In genomic region chr1:199113265-199113869, GRCh38 we compare ENCODE assay signal across 8 cellular contexts.
A peak's percentile ranks its signal among the peaks of the same experiment; 100 is the strongest.
DNase-seq lines count a peak whose midpoint lies in the region; ATAC-seq and TF ChIP-seq lines count a peak whose summit lies in the region.

No MANE protein-coding gene starts in this region.

- H3K27me3 Mint-ChIP-seq in activated CD4-positive, alpha-beta T cell treated with anti-CD3 and anti-CD28 coated beads, Interleukin-2, amount 10 ng/mL, durations not matched to agents 24 days and 14 days: no peaks in the 10 kb centered on the region
- no peaks in the 10 kb centered on the region for H3K27me3 Mint-ChIP-seq in stimulated activated naive B cell treated with anti-CD40 and anti-IgM and Interleukin-4, amounts not matched to agents 10 μg/mL and 1 μg/mL and 100 μg/mL, for 72 hours

- H3K4me1 Mint-ChIP-seq in activated CD4-positive, alpha-beta T cell treated with anti-CD3 and anti-CD28 coated beads, Interleukin-2, amount 10 ng/mL, durations not matched to agents 24 days and 14 days: peaks cover 11% of the 10 kb centered on the region
- H3K4me1 Mint-ChIP-seq in stimulated activated naive B cell treated with anti-CD40 and anti-IgM and Interleukin-4, amounts not matched to agents 10 μg/mL and 1 μg/mL and 100 μg/mL, for 72 hours: peaks cover 7 to 14% of the 10 kb centered on the region in 2 donors

- no peak overlapping the region for H3K4me3 Mint-ChIP-seq in activated CD4-positive, alpha-beta T cell treated with anti-CD3 and anti-CD28 coated beads, Interleukin-2, amount 10 ng/mL, durations not matched to agents 24 days and 14 days
- H3K4me3 Mint-ChIP-seq in stimulated activated naive B cell treated with anti-CD40 and anti-IgM and Interleukin-4, amounts not matched to agents 10 μg/mL and 1 μg/mL and 100 μg/mL, for 72 hours: no peak overlapping the region

- no peak overlapping the region for H3K4me3 ChIP-seq in AG09309 (ENCODE audit: control insufficient read depth, low read depth, low read length)

- DNase-seq in AG09309 (ENCODE audit: low read depth): peak; percentile 40
- peak; percentile 35 for DNase-seq in NCI-H1694 (lab: John Stamatoyannopoulos, UW)
- peak; percentile 89 for DNase-seq in activated CD4-positive, alpha-beta T cell treated with anti-CD3 and anti-CD28 coated beads, Interleukin-2, amount 10 ng/mL, durations not matched to agents 24 days and 14 days
- DNase-seq in dermis blood vessel endothelial cell: peak; percentile 87
- peak; percentile 77 for DNase-seq in midbrain (lab: John Stamatoyannopoulos, UW)
- peak; percentile 19 for DNase-seq in stimulated activated naive B cell treated with anti-CD40 and anti-IgM and Interleukin-4, amounts not matched to agents 10 μg/mL and 1 μg/mL and 100 μg/mL, for 72 hours
- no peak for DNase-seq in cerebellar nuclear complex (lab: John Stamatoyannopoulos, UW)

- peak; percentile 64 for ATAC-seq in GM18909 (IDR thresholded peaks at IDR 0.05; ENCODE audit: poor library complexity, unreplicated experiment)
- peak; percentile 51 to 71 for ATAC-seq in stimulated activated naive B cell treated with anti-CD40 and anti-IgM and Interleukin-4, amounts not matched to agents 10 μg/mL and 1 μg/mL and 100 μg/mL, for 72 hours (replicated peaks)

- peak; percentile 91 for TF ChIP-seq CTCF in AG09309 (IDR thresholded peaks at IDR 0.05; ENCODE audit: control insufficient read depth, insufficient read depth, low read depth, low read length, missing control alignments)

- H3K9me3 Mint-ChIP-seq in activated CD4-positive, alpha-beta T cell treated with anti-CD3 and anti-CD28 coated beads, Interleukin-2, amount 10 ng/mL, durations not matched to agents 24 days and 14 days: peaks cover 13% of the 10 kb centered on the region
- peaks cover 2 to 4% of the 10 kb centered on the region in 2 donors for H3K9me3 Mint-ChIP-seq in stimulated activated naive B cell treated with anti-CD40 and anti-IgM and Interleukin-4, amounts not matched to agents 10 μg/mL and 1 μg/mL and 100 μg/mL, for 72 hours

- intact Hi-C loops in activated CD4-positive, alpha-beta T cell treated with anti-CD3 and anti-CD28 coated beads, Interleukin-2, amount 10 ng/mL, durations not matched to agents 24 days and 14 days (cut with micrococcal nuclease): loop anchor here (2.0 to 5.0 kb wide), 3 partner anchors 129 to 343 kb away; no protein-coding TSS in a partner anchor

- H3K36me3 Mint-ChIP-seq in activated CD4-positive, alpha-beta T cell treated with anti-CD3 and anti-CD28 coated beads, Interleukin-2, amount 10 ng/mL, durations not matched to agents 24 days and 14 days (ENCODE audit: low read depth): peaks cover 4% of the 10 kb centered on the region
- no peaks in the 10 kb centered on the region for H3K36me3 Mint-ChIP-seq in stimulated activated naive B cell treated with anti-CD40 and anti-IgM and Interleukin-4, amounts not matched to agents 10 μg/mL and 1 μg/mL and 100 μg/mL, for 72 hours

- H3K27ac Mint-ChIP-seq in activated CD4-positive, alpha-beta T cell treated with anti-CD3 and anti-CD28 coated beads, Interleukin-2, amount 10 ng/mL, durations not matched to agents 24 days and 14 days: no peak overlapping the region
- no peak overlapping the region for H3K27ac Mint-ChIP-seq in stimulated activated naive B cell treated with anti-CD40 and anti-IgM and Interleukin-4, amounts not matched to agents 10 μg/mL and 1 μg/mL and 100 μg/mL, for 72 hours

Comparison
In these comparisons a context has a peak if more than half of its experiments do, and no peak if none do; other contexts are left out.
1. DNase-seq: peak in AG09309 (single experiment), NCI-H1694 (single experiment), activated CD4-positive, alpha-beta T cell treated with anti-CD3 and anti-CD28 coated beads, Interleukin-2, amount 10 ng/mL, durations not matched to agents 24 days and 14 days (single experiment), dermis blood vessel endothelial cell (single experiment), midbrain (single experiment) and stimulated activated naive B cell treated with anti-CD40 and anti-IgM and Interleukin-4, amounts not matched to agents 10 μg/mL and 1 μg/mL and 100 μg/mL, for 72 hours (single experiment); none in cerebellar nuclear complex (0 of 2).